26 cellular contexts compared by ENCODE assay signal in genomic region chrX:123493857-123494256, GRCh38.
DNase-seq lines count a peak whose midpoint lies in the region; ATAC-seq and TF ChIP-seq lines count a peak whose summit lies in the region.
"Had no signal": no experiment of that assay in that cellular context is flagged by ENCODE, and none has a peak within 500 bp of the region (broad histone marks: within the 10 kb centered on the region; RNA-seq: fewer than 3 reads in every experiment).

No MANE protein-coding gene starts in this region.

- no peak overlapping the region for H3K4me2 ChIP-seq in GM23338
- H3K4me2 ChIP-seq: PC-9 had no signal

- no peak for TF ChIP-seq CTCF in NB4 (IDR thresholded peaks at IDR 0.05; ENCODE audit: low read depth, low read length)
- no peak for TF ChIP-seq CTCF in GM23338 (conservative IDR thresholded peaks at IDR 0.05; ENCODE audit: low read depth in 2 of 2)

- no peaks in the 10 kb centered on the region for H3K9me2 ChIP-seq in GM23338 (ENCODE audit: insufficient read depth)

- peaks cover 4% of the 10 kb centered on the region for H3K27me3 Mint-ChIP-seq in GM23338 (ENCODE audit: insufficient read depth, low read depth, poor library complexity)
- H3K27me3 Mint-ChIP-seq: IgD-negative memory B cell had no signal

- H4K20me1 ChIP-seq in GM23338 (replicated peaks; ENCODE audit: insufficient read depth): no peaks in the 10 kb centered on the region

- H3K79me2 ChIP-seq in GM23338 (replicated peaks; ENCODE audit: insufficient read depth): no peaks in the 10 kb centered on the region

- no peaks in the 10 kb centered on the region for H3F3A ChIP-seq in GM23338 (replicated peaks; ENCODE audit: low read depth)

- no peak overlapping the region for H3K27ac Mint-ChIP-seq in activated naive CD4-positive, alpha-beta T cell treated with anti-CD3 and anti-CD28 coated beads, Interleukin-2, amount 50 U/mL, for 72 hours
- no peak overlapping the region for H3K27ac Mint-ChIP-seq in GM23338
- H3K27ac Mint-ChIP-seq: IgD-negative memory B cell had no signal

- no peaks in the 10 kb centered on the region for H3K36me3 Mint-ChIP-seq in activated naive CD4-positive, alpha-beta T cell treated with anti-CD3 and anti-CD28 coated beads, Interleukin-2, amount 50 U/mL, for 72 hours
- H3K36me3 Mint-ChIP-seq in GM23338 (ENCODE audit: low read depth): no peaks in the 10 kb centered on the region

- no peak for TF ChIP-seq POLR2A in NB4 (IDR thresholded peaks at IDR 0.05; ENCODE audit: extremely low read depth, insufficient read length)

- H3K27ac ChIP-seq in SK-N-MC (peak overlapping the region; percentile 36; the same call in 1 of the 2 replicates), GM23338 (ENCODE audit: low read depth) (no peak overlapping the region)
- H3K27ac ChIP-seq: HL-60, PC-9 had no signal

- H3K4me3 ChIP-seq in NB4 (ENCODE audit: low read depth, low read length) (no peak overlapping the region), SK-N-MC (no peak overlapping the region), GM23338 (no peak overlapping the region)
- H3K4me3 ChIP-seq: PC-9 had no signal

- H3K4me1 ChIP-seq in GM23338 (ENCODE audit: insufficient read depth): no peaks in the 10 kb centered on the region

- H3K4me1 Mint-ChIP-seq in GM23338: peaks cover 13% of the 10 kb centered on the region; the same call in 2 of the 3 replicates
- H3K4me1 Mint-ChIP-seq: IgD-negative memory B cell had no signal

- H3K9ac ChIP-seq in SK-N-MC (ENCODE audit: insufficient read length): no peak overlapping the region

- H2AFZ ChIP-seq in GM23338: no peak overlapping the region
- H2AFZ ChIP-seq: PC-9 had no signal

- H3K36me3 ChIP-seq in SK-N-MC (ENCODE audit: insufficient read depth, low read length) (no peaks in the 10 kb centered on the region), GM23338 (ENCODE audit: insufficient read depth) (no peaks in the 10 kb centered on the region)

- DNase-seq in SKM-1 (lab: John Stamatoyannopoulos, UW; ENCODE audit: unreplicated experiment) (peak; percentile 1), SKM-1 treated with dmso at 0.1 percent for 144 hours (lab: John Stamatoyannopoulos, UW; ENCODE audit: unreplicated experiment) (no peak), NB4 (ENCODE audit: low read depth) (peak; percentile 2), SK-N-MC (ENCODE audit: low read depth, low spot score) (no peak), GM19240 (ENCODE audit: insufficient read length, low spot score) (no peak), COLO668 (lab: John Stamatoyannopoulos, UW; ENCODE audit: unreplicated experiment) (no peak), GM23338 (ENCODE audit: low spot score) (no peak)
- no peak for DNase-seq in activated naive CD4-positive, alpha-beta T cell treated with anti-CD3 and anti-CD28 coated beads, Interleukin-2, amount 50 U/mL, for 72 hours (ENCODE audit: low spot score in 2 of 2)
- DNase-seq: 8988T, ACHN, DMS53, H7, Karpas-422, NCI-H1092, NCI-H1417 treated with DMSO at 0.1 percent for 48 hours, NCI-H1694 treated with DMSO at 0.1 percent for 48 hours, NCI-H2081, NCI-H2227 treated with DMSO at 0.1 percent for 48 hours, NCI-H510A, NCI-H69, PC-9, Right ventricle myocardium superior, RPMI8226, T-helper 2 cell had no signal

- no peaks in the 10 kb centered on the region for H3K9me3 Mint-ChIP-seq in activated naive CD4-positive, alpha-beta T cell treated with anti-CD3 and anti-CD28 coated beads, Interleukin-2, amount 50 U/mL, for 72 hours
- H3K9me3 Mint-ChIP-seq in GM23338: no peaks in the 10 kb centered on the region; the same call in 2 of the 3 replicates

- ATAC-seq in activated naive CD4-positive, alpha-beta T cell treated with anti-CD3 and anti-CD28 coated beads, Interleukin-2, amount 50 U/mL, for 72 hours: no peak
- no peak for ATAC-seq in GM23338

- H3K4me3 Mint-ChIP-seq in GM23338: no peak overlapping the region
- H3K4me3 Mint-ChIP-seq: IgD-negative memory B cell had no signal

- H3K27me3 ChIP-seq in GM23338 (ENCODE audit: insufficient read depth): no peaks in the 10 kb centered on the region

- H3K9me3 ChIP-seq in SK-N-MC (ENCODE audit: low read depth, low read length): no peaks in the 10 kb centered on the region

TF ChIP-seq in GM23338, 12 proteins besides CTCF, POLR2A, EP300 and RAD21:
- TF ChIP-seq REST (IDR thresholded peaks at IDR 0.05; ENCODE audit: unreplicated experiment) (no peak), JUNB (IDR thresholded peaks at IDR 0.05; ENCODE audit: unreplicated experiment) (no peak), ZNF331 (CRISPR knock-in tag; IDR thresholded peaks at IDR 0.05; ENCODE audit: low read depth) (no peak), STAT1 (IDR thresholded peaks at IDR 0.05; ENCODE audit: unreplicated experiment) (no peak), ETS1 (IDR thresholded peaks at IDR 0.05) (no peak), EZH2phosphoT487 (IDR thresholded peaks at IDR 0.05; ENCODE audit: unreplicated experiment) (no peak)

Comparison
In these comparisons a context has a peak if more than half of its experiments do, and no peak if none do; other contexts are left out.
1. DNase-seq: peak in SKM-1 (single experiment) and NB4 (single experiment); none in SKM-1 treated with dmso at 0.1 percent for 144 hours (single experiment), SK-N-MC (single experiment), GM19240 (single experiment), COLO668 (single experiment), activated naive CD4-positive, alpha-beta T cell treated with anti-CD3 and anti-CD28 coated beads, Interleukin-2, amount 50 U/mL, for 72 hours (0 of 2) and GM23338 (single experiment).